ENCODE assay signal across 9 cellular contexts in genomic region chr16:28090646-28091377, GRCh38. TPM values are rescaled to one million over a fixed set of nuclear protein-coding genes. Genes with fewer than 3 reads are reported as not detected.
A peak's percentile ranks its signal among the peaks of the same experiment; 100 is the strongest.
DNase-seq lines count a peak whose midpoint lies in the region; ATAC-seq and TF ChIP-seq lines count a peak whose summit lies in the region.
"Had no signal": no experiment of that assay in that cellular context is flagged by ENCODE, and none has a peak within 500 bp of the region (broad histone marks: within the 10 kb centered on the region; RNA-seq: fewer than 3 reads in every experiment).

No MANE protein-coding gene starts in this region.

- H3K4me3 ChIP-seq in IMR-90 (ENCODE audit: insufficient read depth, low read depth, low read length) = no peak overlapping the region

- H2BK5ac ChIP-seq in IMR-90 (ENCODE audit: low read depth, low read length, poor library complexity, severe bottlenecking) = no peak overlapping the region

- no peak overlapping the region for H3K23ac ChIP-seq in IMR-90 (ENCODE audit: low read depth, low read length)

- in situ Hi-C loops in IMR-90 (cut with MboI; ENCODE audit: low sequenced_read_pairs) = no loop called here

- H2AK5ac ChIP-seq in IMR-90 (ENCODE audit: low read depth, low read length) = no peak overlapping the region

- peaks cover 20% of the 10 kb centered on the region for H4K20me1 ChIP-seq in IMR-90 (ENCODE audit: insufficient read depth, low read length)

- H3K4me1 Mint-ChIP-seq in dendritic cell treated with granulocyte-macrophage colony-stimulating factor and Interleukin-4, amounts not matched to agents 40 ng/mL and 50 ng/mL, for 4 days (ENCODE audit: low read depth) = no peaks in the 10 kb centered on the region
- peaks cover 4% of the 10 kb centered on the region for H3K4me1 Mint-ChIP-seq in neural crest cell
- H3K4me1 Mint-ChIP-seq in stimulated activated memory B cell treated with anti-CD40 and anti-IgM and Interleukin-4, amounts not matched to agents 10 μg/mL and 1 μg/mL and 100 μg/mL, for 72 hours = peaks cover 17% of the 10 kb centered on the region

- no peak overlapping the region for H4K8ac ChIP-seq in IMR-90 (ENCODE audit: low read depth in 2 of 2, low read length in 2 of 2)

- H3K4me1 ChIP-seq in IMR-90 (ENCODE audit: control insufficient read depth, insufficient read depth, low read length) = peaks cover 6% of the 10 kb centered on the region

- H3K27ac ChIP-seq in IMR-90 (ENCODE audit: insufficient read depth, low read length) = no peak overlapping the region

- no peak overlapping the region for H3K18ac ChIP-seq in IMR-90 (ENCODE audit: low read depth, low read length)

- H2AK9ac ChIP-seq in IMR-90 (replicated peaks; ENCODE audit: low read depth, low read length, poor library complexity) = peak overlapping the region; percentile 31

- POLR2A ChIA-PET in IMR-90 (lab: Charles Lee; ENCODE audit: unreplicated experiment) = no interaction called here

- H3K36me3 Mint-ChIP-seq in dendritic cell treated with granulocyte-macrophage colony-stimulating factor and Interleukin-4, amounts not matched to agents 40 ng/mL and 50 ng/mL, for 4 days (ENCODE audit: low read depth) = peaks cover 26% of the 10 kb centered on the region
- H3K36me3 Mint-ChIP-seq in neural crest cell (ENCODE audit: low read depth) = no peaks in the 10 kb centered on the region
- H3K36me3 Mint-ChIP-seq in stimulated activated memory B cell treated with anti-CD40 and anti-IgM and Interleukin-4, amounts not matched to agents 10 μg/mL and 1 μg/mL and 100 μg/mL, for 72 hours = peaks cover 7% of the 10 kb centered on the region

- no peak overlapping the region for H4K5ac ChIP-seq in IMR-90 (ENCODE audit: low read depth, low read length)

- CTCF ChIA-PET in IMR-90 (lab: Yijun Ruan, JAX) = interaction anchor here (0.9 to 1.4 kb wide), 2 partner anchors 11 to 15 kb away, joined by 3 read pairs; no protein-coding TSS in a partner anchor

- no peak overlapping the region for H3K9ac ChIP-seq in IMR-90 (ENCODE audit: low read depth, low read length)

- peaks cover 15% of the 10 kb centered on the region for H3K9me1 ChIP-seq in IMR-90 (ENCODE audit: insufficient read depth, low read length)

- H3K4me3 Mint-ChIP-seq in dendritic cell treated with granulocyte-macrophage colony-stimulating factor and Interleukin-4, amounts not matched to agents 40 ng/mL and 50 ng/mL, for 4 days = no peak overlapping the region
- no peak overlapping the region for H3K4me3 Mint-ChIP-seq in neural crest cell
- no peak overlapping the region for H3K4me3 Mint-ChIP-seq in stimulated activated memory B cell treated with anti-CD40 and anti-IgM and Interleukin-4, amounts not matched to agents 10 μg/mL and 1 μg/mL and 100 μg/mL, for 72 hours

- no peak overlapping the region for H2BK20ac ChIP-seq in IMR-90 (ENCODE audit: low read depth, low read length)

- H2BK15ac ChIP-seq in IMR-90 (ENCODE audit: low read depth, low read length) = no peak overlapping the region

- peaks cover 0 to 22% of the 10 kb centered on the region in 2 experiments; a peak in 2 of 4 replicates for H3K79me1 ChIP-seq in IMR-90 (ENCODE audit: low read depth in 1 of 2, low read length in 2 of 2)

- no peaks in the 10 kb centered on the region for H3K9me3 Mint-ChIP-seq in dendritic cell treated with granulocyte-macrophage colony-stimulating factor and Interleukin-4, amounts not matched to agents 40 ng/mL and 50 ng/mL, for 4 days
- H3K9me3 Mint-ChIP-seq in neural crest cell = no peaks in the 10 kb centered on the region
- peaks cover 8% of the 10 kb centered on the region for H3K9me3 Mint-ChIP-seq in stimulated activated memory B cell treated with anti-CD40 and anti-IgM and Interleukin-4, amounts not matched to agents 10 μg/mL and 1 μg/mL and 100 μg/mL, for 72 hours

- no peaks in the 10 kb centered on the region for H3K9me3 ChIP-seq in IMR-90 (ENCODE audit: control insufficient read depth, insufficient read depth, low read length)

- no peak overlapping the region for H2AFZ ChIP-seq in IMR-90 (replicated peaks; ENCODE audit: low read length, poor library complexity)

- no peak overlapping the region for H3K4ac ChIP-seq in IMR-90 (ENCODE audit: low read depth, low read length)

- WGBS in IMR-90 (ENCODE audit: extremely low coverage in 2 of 2, insufficient read length in 1 of 2), 2 experiments = 65% methylated on average over 4 of the region's 19 CpGs; no CpG with 5 or more reads in 1 of the 2 experiments

- no peak overlapping the region for H4K91ac ChIP-seq in IMR-90 (ENCODE audit: insufficient read depth, low read depth, low read length)

- no peak overlapping the region for H3K56ac ChIP-seq in IMR-90 (ENCODE audit: extremely low read depth, insufficient read depth, low read length)

- H3K27me3 Mint-ChIP-seq in dendritic cell treated with granulocyte-macrophage colony-stimulating factor and Interleukin-4, amounts not matched to agents 40 ng/mL and 50 ng/mL, for 4 days = no peaks in the 10 kb centered on the region
- H3K27me3 Mint-ChIP-seq in neural crest cell (ENCODE audit: low read depth) = peaks cover 2% of the 10 kb centered on the region
- no peaks in the 10 kb centered on the region for H3K27me3 Mint-ChIP-seq in stimulated activated memory B cell treated with anti-CD40 and anti-IgM and Interleukin-4, amounts not matched to agents 10 μg/mL and 1 μg/mL and 100 μg/mL, for 72 hours

- no peak; the same call in 1 of the 2 replicates for TF ChIP-seq RAD21 in IMR-90 (IDR thresholded peaks at IDR 0.05; ENCODE audit: low read length)

- H3K14ac ChIP-seq in IMR-90 (replicated peaks; ENCODE audit: low read depth, low read length) = no peak overlapping the region

- DNase-seq in EH (ENCODE audit: low read depth) (peak; percentile 70), IMR-90 (peak; percentile 72), neural crest cell (ENCODE audit: low read depth, low spot score) (no peak), NCI-H2107 treated with DMSO at 0.1 percent for 48 hours (lab: John Stamatoyannopoulos, UW; ENCODE audit: unreplicated experiment) (no peak)
- no peak for DNase-seq in stimulated activated CD4-positive, alpha-beta T cell treated with anti-CD3 and anti-CD28 coated beads, Interleukin-4, amount 100 ng/mL, for 4 hours
- DNase-seq: activated naive CD4-positive, alpha-beta T cell treated with anti-CD3 and anti-CD28 coated beads, Interleukin-2, amount 50 U/mL, for 16 hours had no signal

- H3K27ac Mint-ChIP-seq in dendritic cell treated with granulocyte-macrophage colony-stimulating factor and Interleukin-4, amounts not matched to agents 40 ng/mL and 50 ng/mL, for 4 days = peak overlapping the region; percentile 19
- H3K27ac Mint-ChIP-seq in neural crest cell (ENCODE audit: unreplicated experiment) = no peak overlapping the region
- H3K27ac Mint-ChIP-seq in stimulated activated memory B cell treated with anti-CD40 and anti-IgM and Interleukin-4, amounts not matched to agents 10 μg/mL and 1 μg/mL and 100 μg/mL, for 72 hours = no peak overlapping the region

- intact Hi-C loops in IMR-90 (cut with micrococcal nuclease) = no loop called here
- intact Hi-C loops in dendritic cell treated with granulocyte-macrophage colony-stimulating factor and Interleukin-4, amounts not matched to agents 40 ng/mL and 50 ng/mL, for 4 days (cut with micrococcal nuclease) = no loop called here

- TF ChIP-seq CTCF in IMR-90 (conservative IDR thresholded peaks at IDR 0.05; ENCODE audit: low read depth, low read length) (peak; percentile 39), neural crest cell (conservative IDR thresholded peaks at IDR 0.05) (peak; percentile 18)

- ATAC-seq in IMR-90 (ENCODE audit: low read depth) = peak; percentile 16
- ATAC-seq in GM18867 (IDR thresholded peaks at IDR 0.05; ENCODE audit: unreplicated experiment) = no peak
- ATAC-seq in stimulated activated memory B cell treated with anti-CD40 and anti-IgM and Interleukin-4, amounts not matched to agents 10 μg/mL and 1 μg/mL and 100 μg/mL, for 72 hours = no peak

- dilution Hi-C loops in IMR-90 (cut with HindIII; ENCODE audit: low sequenced_read_pairs, unreplicated experiment) = no loop called here

- H2BK120ac ChIP-seq in IMR-90 (ENCODE audit: low read depth, low read length) = no peak overlapping the region

- TF ChIP-seq POLR2A in IMR-90 (IDR thresholded peaks at IDR 0.05; ENCODE audit: low read depth, low read length) = no peak

- H3K4me2 ChIP-seq in IMR-90 (ENCODE audit: low read depth, low read length) = no peak overlapping the region

- no peaks in the 10 kb centered on the region for H3K27me3 ChIP-seq in IMR-90 (ENCODE audit: control insufficient read depth, insufficient read depth, low read length)

- peaks cover 7% of the 10 kb centered on the region for H3K36me3 ChIP-seq in IMR-90 (ENCODE audit: control insufficient read depth, insufficient read depth, low read length)

- no TSS peak for BruUV-seq in IMR-90 (replicated peaks; lab: Mats Ljungman, UMichigan)

TF ChIP-seq in IMR-90, 13 proteins besides CTCF, POLR2A, EP300 and RAD21:
- TF ChIP-seq CEBPB (IDR thresholded peaks at IDR 0.05; ENCODE audit: low read depth, low read length) (no peak), BHLHE40 (IDR thresholded peaks at IDR 0.05; ENCODE audit: low read depth, low read length) (0 out of 2 replicates have a peak, but pooled peaks have one; percentile 6), RFX5 (IDR thresholded peaks at IDR 0.05; ENCODE audit: low read depth, low read length) (no peak), SMC3 (IDR thresholded peaks at IDR 0.05; ENCODE audit: low read depth, low read length) (no peak), ELK1 (IDR thresholded peaks at IDR 0.05; ENCODE audit: borderline replicate concordance, low read depth, low read length) (no peak), MAZ (IDR thresholded peaks at IDR 0.05; ENCODE audit: borderline replicate concordance, low read depth, low read length) (no peak), CHD1 (IDR thresholded peaks at IDR 0.05; ENCODE audit: low read depth, low read length) (no peak), FOS (IDR thresholded peaks at IDR 0.05; ENCODE audit: low read depth, low read length) (peak; percentile 49), MAFK (IDR thresholded peaks at IDR 0.05; ENCODE audit: low read depth, low read length) (no peak), RCOR1 (IDR thresholded peaks at IDR 0.05; ENCODE audit: insufficient replicate concordance, low read length) (no peak)

RNA-seq across cellular contexts. Expression of gene GSG1L, which starts 27.3 kb away (rescaled TPM):
- total RNA-seq in IMR-90 (2012; rRNA removed) (not detected in 2 replicates), neural crest cell (not detected in 2 replicates)
- not detected in 2 replicates for polyA plus RNA-seq in IMR-90 (2012; rRNA removed)
- not detected in 2 replicates for polyA plus RNA-seq in IMR-90 (2012; cell fraction: cytosol; rRNA removed)
- polyA plus RNA-seq in IMR-90 (2012; cell fraction: nucleus; rRNA removed; ENCODE audit: low replicate concordance) = 0.05 TPM in 1 of 2 replicates, not detected in the other

Comparison
In these comparisons a context has a peak if more than half of its experiments do, and no peak if none do; other contexts are left out.
1. DNase-seq: peak in EH (single experiment) and IMR-90 (single experiment); none in neural crest cell (single experiment), NCI-H2107 treated with DMSO at 0.1 percent for 48 hours (single experiment) and stimulated activated CD4-positive, alpha-beta T cell treated with anti-CD3 and anti-CD28 coated beads, Interleukin-4, amount 100 ng/mL, for 4 hours (0 of 2).